In the genomic region with DNA sequence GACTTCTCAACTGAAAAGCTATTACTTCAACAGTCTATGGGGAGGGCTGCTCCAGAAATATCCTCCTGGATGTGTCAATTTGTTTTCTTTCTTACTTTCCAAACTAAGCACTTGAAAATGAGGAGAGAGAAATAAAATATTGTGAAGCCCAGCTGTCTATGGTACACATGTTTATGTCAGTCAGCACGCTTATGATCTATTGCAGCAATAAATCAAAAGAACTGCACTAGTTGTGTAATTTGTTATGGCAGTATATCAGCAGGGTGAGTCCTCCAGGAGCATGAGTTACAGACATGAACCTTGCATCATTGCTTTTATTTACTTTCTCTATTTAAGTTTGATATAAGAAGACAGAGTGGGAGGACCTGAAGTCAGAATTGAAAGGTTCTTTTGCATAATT, we compare ENCODE assay signal across 22 cellular contexts.
DNase-seq lines count a peak whose midpoint lies in the region; ATAC-seq, FAIRE-seq and TF ChIP-seq lines count a peak whose summit lies in the region.
"Had no signal": no experiment of that assay in that cellular context is flagged by ENCODE, and none has a peak within 500 bp of the region (broad histone marks: within the 10 kb centered on the region; RNA-seq: fewer than 3 reads in every experiment).

No MANE protein-coding gene starts in this region.

- H3K4me1 ChIP-seq in A549 (peaks cover 7% of the 10 kb centered on the region; the same call in 2 of the 3 replicates), stomach (no peaks in the 10 kb centered on the region)

- no peak for TF ChIP-seq RAD21 in A549 (conservative IDR thresholded peaks at IDR 0.05 in 1 of 2, IDR thresholded peaks at IDR 0.05 in 1 of 2)

- no peaks in the 10 kb centered on the region for H3K27me3 Mint-ChIP-seq in Calu3 (ENCODE audit: unreplicated experiment)

- no TSS peak for BruUV-seq in Calu3 (replicated peaks; lab: Mats Ljungman, UMichigan)

- H3K4me3 ChIP-seq in A549 (no peak overlapping the region), stomach (no peak overlapping the region)

- H3K27ac Mint-ChIP-seq in Calu3 (ENCODE audit: unreplicated experiment): no peak overlapping the region
- H3K27ac Mint-ChIP-seq: nephron had no signal

- TF ChIP-seq CTCF in A549 (IDR thresholded peaks at IDR 0.05): no peak
- TF ChIP-seq CTCF in stomach (IDR thresholded peaks at IDR 0.05): no peak
- no peak for TF ChIP-seq CTCF in Calu3 (IDR thresholded peaks at IDR 0.05; ENCODE audit: unreplicated experiment)

- no peaks in the 10 kb centered on the region for H3K9me3 ChIP-seq in A549
- H3K9me3 ChIP-seq in stomach: no peaks in the 10 kb centered on the region

- POLR2A ChIA-PET in A549 (lab: Yijun Ruan, JAX): no interaction called here

- no peaks in the 10 kb centered on the region for H3K36me3 ChIP-seq in stomach
- H3K36me3 ChIP-seq: WERI-Rb-1 had no signal

- H3K9me3 Mint-ChIP-seq in Calu3 (ENCODE audit: low read depth, unreplicated experiment): no peaks in the 10 kb centered on the region
- H3K9me3 Mint-ChIP-seq: nephron had no signal

- intact Hi-C loops in stomach (cut with DNase I; ENCODE audit: low total_unique reads) (no loop called here), Calu3 (cut with micrococcal nuclease; ENCODE audit: unreplicated experiment) (no loop called here)

- no peaks in the 10 kb centered on the region for H3K36me3 Mint-ChIP-seq in Calu3 (ENCODE audit: insufficient read depth, unreplicated experiment)

- H3K4me1 Mint-ChIP-seq in Calu3 (ENCODE audit: low read depth, unreplicated experiment): no peaks in the 10 kb centered on the region

- DNase-seq in A549 (ENCODE audit: low read depth in 1 of 2, low spot score in 1 of 2) (peak in 1 of 2 experiments; percentile 13), NCI-H1417 treated with DMSO at 0.1 percent for 48 hours (lab: John Stamatoyannopoulos, UW) (peak; percentile 42), amniotic epithelial cell (ENCODE audit: low read depth) (peak; percentile 91), left lobe of liver (ENCODE audit: low spot score) (no peak), stomach (no peak), Calu3 (no peak), SIG-M5 (lab: John Stamatoyannopoulos, UW) (no peak)
- DNase-seq: activated CD4-positive, alpha-beta T cell treated with anti-CD3 and anti-CD28 coated beads, Interleukin-2, amount 50 U/mL, for 4 hours; activated gamma-delta T cell treated with Interleukin-2 at 50 U/mL for 16 hours; amygdala; C1 segment of cervical spinal cord; central memory CD4-positive, alpha-beta T cell; DMS 273 treated with DMSO at 0.1 percent for 48 hours; GF-D8; islet precursor cell; NCI-H524; stimulated activated CD4-positive, alpha-beta T cell treated with anti-CD3 and anti-CD28 coated beads, Interleukin-4, amount 100 ng/mL, for 24 hours; WERI-Rb-1 had no signal

- no peak; a peak in 1 of 6 replicates for ATAC-seq in A549
- ATAC-seq in left lobe of liver: peak; percentile 55
- ATAC-seq in HG03432 (IDR thresholded peaks at IDR 0.05; ENCODE audit: unreplicated experiment): no peak
- ATAC-seq: esophagus mucosa had no signal

- H3K4me3 Mint-ChIP-seq in Calu3 (ENCODE audit: low read depth, unreplicated experiment): no peak overlapping the region
- H3K4me3 Mint-ChIP-seq: nephron had no signal

- TF ChIP-seq POLR2A in A549 (IDR thresholded peaks at IDR 0.05; ENCODE audit: low read length): no peak
- TF ChIP-seq POLR2A in stomach (IDR thresholded peaks at IDR 0.05): no peak

- WGBS in A549 (ENCODE audit: missing lambda C conversion rate): 26% methylated on average over 1 of the region's 1 CpG
- WGBS in stomach, 5 donors: 40 to 57% (median 43%) methylated on average over 1 of the region's 1 CpG

- no peaks in the 10 kb centered on the region for H3K27me3 ChIP-seq in stomach

- peak overlapping the region; percentile 16; the same call in 1 of the 3 replicates for H3K4me2 ChIP-seq in A549

- TF ChIP-seq EP300 in A549 (IDR thresholded peaks at IDR 0.05): no peak
- no peak for TF ChIP-seq EP300 in stomach (IDR thresholded peaks at IDR 0.05)

- H3K27ac ChIP-seq in A549 (no peak overlapping the region), stomach (no peak overlapping the region)
- H3K27ac ChIP-seq: WERI-Rb-1 had no signal

- FAIRE-seq in A549 (lab: Jason Lieb, UNC): no peak
- FAIRE-seq: GM19239 had no signal

- CTCF ChIA-PET in A549 (lab: Yijun Ruan, JAX) (no interaction called here), Calu3 (lab: Charles Lee) (no interaction called here)

TF ChIP-seq in A549, 52 proteins besides CTCF, POLR2A, EP300 and RAD21:
- TF ChIP-seq MYC (IDR thresholded peaks at IDR 0.05; ENCODE audit: borderline replicate concordance, low read length) (no peak), CEBPB (IDR thresholded peaks at IDR 0.05) (peak in 1 of 2 experiments; percentile 36; a peak in 2 of 4 replicates), SREBF2 (IDR thresholded peaks at IDR 0.05) (no peak), FOXS1 (CRISPR knock-in tag; IDR thresholded peaks at IDR 0.05) (no peak), HOXB13 (CRISPR knock-in tag; IDR thresholded peaks at IDR 0.05; ENCODE audit: low read depth) (no peak)
- TF ChIP-seq, protein P1, sequence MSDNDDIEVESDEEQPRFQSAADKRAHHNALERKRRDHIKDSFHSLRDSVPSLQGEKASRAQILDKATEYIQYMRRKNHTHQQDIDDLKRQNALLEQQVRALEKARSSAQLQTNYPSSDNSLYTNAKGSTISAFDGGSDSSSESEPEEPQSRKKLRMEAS (IDR thresholded peaks at IDR 0.05): no peak

Comparison
In these comparisons a context has a peak if more than half of its experiments do, and no peak if none do; other contexts are left out.
1. DNase-seq: peak in NCI-H1417 treated with DMSO at 0.1 percent for 48 hours (single experiment) and amniotic epithelial cell (single experiment); none in left lobe of liver (single experiment), stomach (single experiment), Calu3 (single experiment) and SIG-M5 (single experiment).